ENCODE assay signal across 14 cellular contexts in genomic region chr7:1557006-1557405, GRCh38. TPM values are rescaled to one million over a fixed set of nuclear protein-coding genes. Genes with fewer than 3 reads are reported as not detected.
DNase-seq lines count a peak whose midpoint lies in the region; ATAC-seq, FAIRE-seq and TF ChIP-seq lines count a peak whose summit lies in the region.
"Had no signal": no experiment of that assay in that cellular context is flagged by ENCODE, and none has a peak within 500 bp of the region (broad histone marks: within the 10 kb centered on the region; RNA-seq: fewer than 3 reads in every experiment).

No MANE protein-coding gene starts in this region.

- H3K27me3 ChIP-seq in breast epithelium (no peaks in the 10 kb centered on the region), mucosa of rectum (ENCODE audit: control insufficient read depth in 2 of 2, insufficient read depth in 2 of 2, low read length in 2 of 2) (no peaks in the 10 kb centered on the region)
- H3K27me3 ChIP-seq: SJCRH30 had no signal

- intact Hi-C loops in breast epithelium (cut with DNase I; ENCODE audit: low total_unique reads) (loop anchor here (5.0 kb wide), 1 partner anchor 1110 kb away; no protein-coding TSS in a partner anchor), MCF 10A (cut with micrococcal nuclease) (no loop called here)

- CTCF ChIA-PET in MCF 10A (lab: Yijun Ruan, JAX) (interaction anchor here (0.6 to 2.2 kb wide), 6 partner anchors 10 to 748 kb away, joined by 3 to 32 read pairs (median 4); no protein-coding TSS in a partner anchor), WTC11 (lab: Charles Lee) (interaction anchor here (0.7 to 2.1 kb wide), 21 partner anchors 10 to 153 kb away, joined by 3 to 27 read pairs (median 4); partner anchors contain the start of gene INTS1)

- H3K27me3 Mint-ChIP-seq in MCF 10A (ENCODE audit: insufficient read depth, unreplicated experiment) (no peaks in the 10 kb centered on the region), WTC11 (ENCODE audit: low read depth) (no peaks in the 10 kb centered on the region)

- H3K4me1 ChIP-seq in breast epithelium (peaks cover 16 to 32% of the 10 kb centered on the region in 2 donors), mucosa of rectum (ENCODE audit: control insufficient read depth in 2 of 2, insufficient read depth in 2 of 2, low read length in 2 of 2) (peaks cover 26 to 44% of the 10 kb centered on the region in 2 donors)

- H3K27ac Mint-ChIP-seq in MCF 10A (ENCODE audit: low read depth, unreplicated experiment) (no peak overlapping the region), WTC11 (no peak overlapping the region)
- H3K27ac Mint-ChIP-seq: CD8-positive, alpha-beta T cell had no signal

- TF ChIP-seq CTCF in breast epithelium (IDR thresholded peaks at IDR 0.05) (no peak), MCF 10A (IDR thresholded peaks at IDR 0.05; ENCODE audit: unreplicated experiment) (no peak), VCaP (conservative IDR thresholded peaks at IDR 0.05) (no peak), WTC11 (IDR thresholded peaks at IDR 0.05) (no peak)

- H3K36me3 Mint-ChIP-seq in MCF 10A (ENCODE audit: insufficient read depth, unreplicated experiment) (peaks cover 5% of the 10 kb centered on the region), WTC11 (no peaks in the 10 kb centered on the region)
- H3K36me3 Mint-ChIP-seq: CD8-positive, alpha-beta T cell had no signal

- H3K27ac ChIP-seq in breast epithelium (peak overlapping the region; percentile 92 to 95), VCaP (peak overlapping the region; percentile 88), mucosa of rectum (ENCODE audit: low read depth in 2 of 2, low read length in 2 of 2) (peak overlapping the region; percentile 98 to 99), substantia nigra (ENCODE audit: low read depth, low read length, poor library complexity, severe bottlenecking) (no peak overlapping the region)
- H3K27ac ChIP-seq: SJCRH30 had no signal

- BruUV-seq in MCF 10A (replicated peaks; lab: Mats Ljungman, UMichigan): no TSS peak

- FAIRE-seq in urothelium cell line (lab: Jason Lieb, UNC): peak; percentile 90
- FAIRE-seq: A204.1, RCC 7860 had no signal

- H3K36me3 ChIP-seq in breast epithelium: no peaks in the 10 kb centered on the region
- H3K36me3 ChIP-seq in mucosa of rectum (ENCODE audit: control insufficient read depth in 2 of 2, insufficient read depth in 2 of 2, low read length in 2 of 2): peaks cover 0 to 6% of the 10 kb centered on the region in 2 donors
- H3K36me3 ChIP-seq: SJCRH30 had no signal

- POLR2A ChIA-PET in MCF 10A (lab: Yijun Ruan, JAX): interaction anchor here (1.3 to 2.8 kb wide), 6 partner anchors 7 to 966 kb away, joined by 3 to 118 read pairs (median 16); partner anchors contain the start of genes EIF3B, INTS1 and PSMG3
- POLR2A ChIA-PET in WTC11 (lab: Charles Lee): interaction anchor here (0.8 kb wide), 1 partner anchor 24 kb away, joined by 3 read pairs; no protein-coding TSS in a partner anchor

- ATAC-seq in GM18520 (IDR thresholded peaks at IDR 0.05; ENCODE audit: unreplicated experiment) (no peak), WTC11 (no peak)

- H3K9me3 ChIP-seq in breast epithelium (no peaks in the 10 kb centered on the region), mucosa of rectum (ENCODE audit: control insufficient read depth in 2 of 2, low read length in 2 of 2) (no peaks in the 10 kb centered on the region)
- H3K9me3 ChIP-seq: SJCRH30 had no signal

- no peak overlapping the region for H3K4me3 ChIP-seq in breast epithelium
- no peak overlapping the region for H3K4me3 ChIP-seq in mucosa of rectum (ENCODE audit: low read length in 2 of 2)
- H3K4me3 ChIP-seq: SJCRH30 had no signal

- H3K9ac ChIP-seq in mucosa of rectum (ENCODE audit: low read depth in 1 of 2, low read length in 2 of 2): peak overlapping the region in 1 of 2 donors; percentile 93

- no peak for DNase-seq in breast epithelium (ENCODE audit: low spot score in 2 of 2)
- DNase-seq in MCF 10A (ENCODE audit: unreplicated experiment): no peak
- no peak for DNase-seq in urothelium cell line (ENCODE audit: low spot score)
- no peak for DNase-seq in substantia nigra (lab: John Stamatoyannopoulos, UW)
- DNase-seq in WTC11 (ENCODE audit: low spot score): no peak
- DNase-seq: Kasumi-1, SJCRH30 had no signal

- H3K4me3 Mint-ChIP-seq in MCF 10A (ENCODE audit: unreplicated experiment) (no peak overlapping the region), WTC11 (no peak overlapping the region)
- H3K4me3 Mint-ChIP-seq: B cell; CD8-positive, alpha-beta T cell had no signal

- peaks cover 22% of the 10 kb centered on the region for H3K4me1 Mint-ChIP-seq in MCF 10A (ENCODE audit: insufficient read depth, unreplicated experiment)
- peaks cover 5% of the 10 kb centered on the region for H3K4me1 Mint-ChIP-seq in WTC11

- H3K9me3 Mint-ChIP-seq in MCF 10A (ENCODE audit: unreplicated experiment) (no peaks in the 10 kb centered on the region), WTC11 (no peaks in the 10 kb centered on the region)
- H3K9me3 Mint-ChIP-seq: CD8-positive, alpha-beta T cell had no signal

- TF ChIP-seq POLR2A in breast epithelium (IDR thresholded peaks at IDR 0.05): no peak

TF ChIP-seq in WTC11, 78 proteins besides CTCF, POLR2A, EP300 and RAD21:
- TF ChIP-seq, protein P1, sequence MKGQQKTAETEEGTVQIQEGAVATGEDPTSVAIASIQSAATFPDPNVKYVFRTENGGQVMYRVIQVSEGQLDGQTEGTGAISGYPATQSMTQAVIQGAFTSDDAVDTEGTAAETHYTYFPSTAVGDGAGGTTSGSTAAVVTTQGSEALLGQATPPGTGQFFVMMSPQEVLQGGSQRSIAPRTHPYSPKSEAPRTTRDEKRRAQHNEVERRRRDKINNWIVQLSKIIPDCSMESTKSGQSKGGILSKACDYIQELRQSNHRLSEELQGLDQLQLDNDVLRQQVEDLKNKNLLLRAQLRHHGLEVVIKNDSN (CRISPR knock-in tag; IDR thresholded peaks at IDR 0.05): no peak
- TF ChIP-seq, protein P2, sequence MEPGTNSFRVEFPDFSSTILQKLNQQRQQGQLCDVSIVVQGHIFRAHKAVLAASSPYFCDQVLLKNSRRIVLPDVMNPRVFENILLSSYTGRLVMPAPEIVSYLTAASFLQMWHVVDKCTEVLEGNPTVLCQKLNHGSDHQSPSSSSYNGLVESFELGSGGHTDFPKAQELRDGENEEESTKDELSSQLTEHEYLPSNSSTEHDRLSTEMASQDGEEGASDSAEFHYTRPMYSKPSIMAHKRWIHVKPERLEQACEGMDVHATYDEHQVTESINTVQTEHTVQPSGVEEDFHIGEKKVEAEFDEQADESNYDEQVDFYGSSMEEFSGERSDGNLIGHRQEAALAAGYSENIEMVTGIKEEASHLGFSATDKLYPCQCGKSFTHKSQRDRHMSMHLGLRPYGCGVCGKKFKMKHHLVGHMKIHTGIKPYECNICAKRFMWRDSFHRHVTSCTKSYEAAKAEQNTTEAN (CRISPR knock-in tag; IDR thresholded peaks at IDR 0.05): no peak
- no peak for TF ChIP-seq SOX15 (CRISPR knock-in tag; IDR thresholded peaks at IDR 0.05)
- no peak for TF ChIP-seq JAZF1 (CRISPR knock-in tag; IDR thresholded peaks at IDR 0.05)
- TF ChIP-seq, protein P3, sequence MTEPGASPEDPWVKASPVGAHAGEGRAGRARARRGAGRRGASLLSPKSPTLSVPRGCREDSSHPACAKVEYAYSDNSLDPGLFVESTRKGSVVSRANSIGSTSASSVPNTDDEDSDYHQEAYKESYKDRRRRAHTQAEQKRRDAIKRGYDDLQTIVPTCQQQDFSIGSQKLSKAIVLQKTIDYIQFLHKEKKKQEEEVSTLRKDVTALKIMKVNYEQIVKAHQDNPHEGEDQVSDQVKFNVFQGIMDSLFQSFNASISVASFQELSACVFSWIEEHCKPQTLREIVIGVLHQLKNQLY (CRISPR knock-in tag; IDR thresholded peaks at IDR 0.05): no peak
- no peak for TF ChIP-seq TCF7 (CRISPR knock-in tag; IDR thresholded peaks at IDR 0.05; ENCODE audit: low read depth)
- no peak for TF ChIP-seq CREM (CRISPR knock-in tag; IDR thresholded peaks at IDR 0.05)
- no peak for TF ChIP-seq FOXK1 (CRISPR knock-in tag; IDR thresholded peaks at IDR 0.05)
- TF ChIP-seq ATF1 (CRISPR knock-in tag; IDR thresholded peaks at IDR 0.05): no peak
- TF ChIP-seq STAT6 (CRISPR knock-in tag; conservative IDR thresholded peaks at IDR 0.05; ENCODE audit: low read depth): no peak
TF ChIP-seq in WTC11: peak in this region for 0.

RNA-seq across cellular contexts. Expression of gene TMEM184A, which starts 1.0 kb away (rescaled TPM):
- total RNA-seq in breast epithelium (1 to 10 TPM in 2 of 3 donors, not detected in 1; 6.6 to 8.2 TPM), MCF 10A (2022) (9.0 and 14.2 TPM in 2 replicates), WTC11 (2021) (1.3 to 1.4 TPM (median 1.3 TPM) in 3 replicates)
- total RNA-seq: B cell; CD8-positive, alpha-beta T cell; SJCRH30 had no signal

RNA-seq across cellular contexts. Expression of gene PSMG3, which starts 12.8 kb away (rescaled TPM):
- total RNA-seq in breast epithelium (10 to 100 TPM; 32.6 to 52.8 (median 45.4) TPM), MCF 10A (2022) (38.2 and 42.1 TPM in 2 replicates), WTC11 (2021) (33.3 to 50.7 TPM (median 45.9 TPM) in 3 replicates)

RNA-seq across cellular contexts. Expression of gene MAFK, which starts 26.5 kb away (rescaled TPM):
- 10 to 100 TPM; 14.4 to 25.9 (median 25.2) TPM for total RNA-seq in breast epithelium
- total RNA-seq in MCF 10A (2022): 37.8 and 45.6 TPM in 2 replicates
- total RNA-seq in WTC11 (2021): 15.7 to 21.7 TPM (median 18.7 TPM) in 3 replicates

RNA-seq across cellular contexts. Expression of gene INTS1, which starts 52.8 kb away (rescaled TPM):
- total RNA-seq in breast epithelium: 10 to 100 TPM; 27.5 to 32.1 (median 27.7) TPM
- 86.3 and 93.5 TPM in 2 replicates for total RNA-seq in MCF 10A (2022)
- total RNA-seq in WTC11 (2021): 143 to 161 TPM (median 150 TPM) in 3 replicates
